In the genomic region with DNA sequence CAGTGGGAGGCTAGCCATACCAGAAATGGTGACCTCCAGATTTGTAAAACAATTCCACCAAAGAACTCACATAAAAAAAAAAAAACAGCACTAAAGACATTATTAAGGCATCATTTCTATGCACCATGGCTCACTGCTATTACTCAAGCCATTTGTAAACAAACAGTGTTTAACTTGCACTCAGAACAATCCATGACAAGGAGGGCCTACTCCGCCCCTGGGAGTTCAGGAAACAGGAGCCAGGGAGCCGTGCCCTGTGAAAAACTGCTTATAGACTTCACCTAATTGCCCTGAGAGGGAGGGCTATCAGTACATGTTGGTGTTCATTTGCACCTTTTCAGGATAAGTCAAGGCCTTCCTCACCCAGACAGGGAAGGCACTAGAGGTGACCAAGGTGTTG, we compare ENCODE assay signal across 23 cellular contexts.
"Had no signal": no experiment of that assay in that cellular context is flagged by ENCODE, and none has a peak within 500 bp of the region (broad histone marks: within the 10 kb centered on the region; RNA-seq: fewer than 3 reads in every experiment).

No MANE protein-coding gene starts in this region.

- ATAC-seq: activated CD4-positive, CD25-positive, alpha-beta regulatory T cell treated with anti-CD3 and anti-CD28 coated beads, Interleukin-2, amount 50 U/mL, for 24 hours; activated CD8-positive, alpha-beta memory T cell treated with anti-CD3 and anti-CD28 coated beads, Interleukin-2, amount 10 ng/mL, durations not matched to agents 7 days and 5 days; activated CD8-positive, alpha-beta T cell treated with anti-CD3 and anti-CD28 coated beads for 36 hours; gastroesophageal sphincter; naive thymus-derived CD8-positive, alpha-beta T cell had no signal

- H3K9me3 ChIP-seq: gastroesophageal sphincter, thoracic aorta had no signal

- H3K27me3 ChIP-seq: gastroesophageal sphincter, spleen had no signal

- H3K36me3 ChIP-seq: gastroesophageal sphincter, spleen, thoracic aorta had no signal

- H3K36me3 Mint-ChIP-seq: type B pancreatic cell had no signal

- DNase-seq: activated CD4-positive, alpha-beta T cell treated with anti-CD3 and anti-CD28 coated beads, Interleukin-2, amount 10 ng/mL, durations not matched to agents 24 days and 14 days; activated CD8-positive, alpha-beta memory T cell treated with anti-CD3 and anti-CD28 coated beads, Interleukin-2, amount 10 ng/mL, durations not matched to agents 7 days and 5 days; activated CD8-positive, alpha-beta T cell treated with anti-CD3 and anti-CD28 coated beads for 36 hours; activated effector memory CD4-positive, alpha-beta T cell treated with anti-CD3 and anti-CD28 coated beads, Interleukin-2, amount 50 U/mL, for 16 hours; activated naive CD4-positive, alpha-beta T cell treated with anti-CD3 and anti-CD28 coated beads, Interleukin-2, amount 10 ng/mL, durations not matched to agents 7 days and 5 days; activated T-cell treated with anti-CD3 and anti-CD28 coated beads for 4 hours; amygdala; cerebellar nuclear complex; cortex of kidney; endodermal cell; head of caudate nucleus; naive thymus-derived CD8-positive, alpha-beta T cell; spleen; stimulated activated CD4-positive, alpha-beta T cell treated with anti-CD3 and anti-CD28 coated beads, Interleukin-4, amount 100 ng/mL, for 24 hours; stimulated activated naive CD4-positive, alpha-beta T cell treated with Interleukin-2 at 50 U/mL for 16 hours had no signal

- H3K27ac Mint-ChIP-seq: activated CD4-positive, alpha-beta T cell treated with anti-CD3 and anti-CD28 coated beads, Interleukin-2, amount 10 ng/mL, durations not matched to agents 24 days and 14 days; activated CD8-positive, alpha-beta memory T cell treated with anti-CD3 and anti-CD28 coated beads, Interleukin-2, amount 10 ng/mL, durations not matched to agents 7 days and 5 days; activated CD8-positive, alpha-beta T cell treated with anti-CD3 and anti-CD28 coated beads for 36 hours; activated naive CD4-positive, alpha-beta T cell treated with anti-CD3 and anti-CD28 coated beads, Interleukin-2, amount 10 ng/mL, durations not matched to agents 7 days and 5 days; endodermal cell; naive thymus-derived CD8-positive, alpha-beta T cell; type B pancreatic cell had no signal

- H3K4me3 ChIP-seq: gastroesophageal sphincter, lung, spleen, thoracic aorta had no signal

- H3K4me3 Mint-ChIP-seq: activated CD4-positive, alpha-beta T cell treated with anti-CD3 and anti-CD28 coated beads, Interleukin-2, amount 10 ng/mL, durations not matched to agents 24 days and 14 days; activated CD8-positive, alpha-beta memory T cell treated with anti-CD3 and anti-CD28 coated beads, Interleukin-2, amount 10 ng/mL, durations not matched to agents 7 days and 5 days; activated CD8-positive, alpha-beta T cell treated with anti-CD3 and anti-CD28 coated beads for 36 hours; activated naive CD4-positive, alpha-beta T cell treated with anti-CD3 and anti-CD28 coated beads, Interleukin-2, amount 10 ng/mL, durations not matched to agents 7 days and 5 days; endodermal cell; naive thymus-derived CD8-positive, alpha-beta T cell; type B pancreatic cell had no signal

- H3K27me3 Mint-ChIP-seq: activated CD4-positive, alpha-beta T cell treated with anti-CD3 and anti-CD28 coated beads, Interleukin-2, amount 10 ng/mL, durations not matched to agents 24 days and 14 days; activated CD8-positive, alpha-beta memory T cell treated with anti-CD3 and anti-CD28 coated beads, Interleukin-2, amount 10 ng/mL, durations not matched to agents 7 days and 5 days; activated CD8-positive, alpha-beta T cell treated with anti-CD3 and anti-CD28 coated beads for 36 hours; activated naive CD4-positive, alpha-beta T cell treated with anti-CD3 and anti-CD28 coated beads, Interleukin-2, amount 10 ng/mL, durations not matched to agents 7 days and 5 days; naive thymus-derived CD8-positive, alpha-beta T cell; type B pancreatic cell had no signal

- H3K9me3 Mint-ChIP-seq: activated CD8-positive, alpha-beta T cell treated with anti-CD3 and anti-CD28 coated beads for 36 hours had no signal

- FAIRE-seq: bronchial epithelial cell, islet of Langerhans had no signal

- H3K27ac ChIP-seq: epithelial cell of prostate, gastroesophageal sphincter, spleen, thoracic aorta had no signal
